12 cellular contexts compared by ENCODE assay signal in genomic region chr19:4580021-4580901, GRCh38. TPM values are rescaled to one million over a fixed set of nuclear protein-coding genes. Genes with fewer than 3 reads are reported as not detected.
DNase-seq lines count a peak whose midpoint lies in the region; ATAC-seq, FAIRE-seq and TF ChIP-seq lines count a peak whose summit lies in the region.
"Had no signal": no experiment of that assay in that cellular context is flagged by ENCODE, and none has a peak within 500 bp of the region (broad histone marks: within the 10 kb centered on the region; RNA-seq: fewer than 3 reads in every experiment).

No MANE protein-coding gene starts in this region.

- 5 to 11% (median 6%) methylated on average over 22 to 50 of the region's 50 CpGs for WGBS in heart left ventricle, 4 donors

- in situ Hi-C loops in brain microvascular endothelial cell (cut with HindIII; ENCODE audit: low pct_ligation_motif_present, low sequenced_read_pairs): no loop called here

- H3K4me1 ChIP-seq in heart left ventricle (peaks cover 3 to 38% (median 15%) of the 10 kb centered on the region in 12 donors), lower lobe of right lung (peaks cover 15% of the 10 kb centered on the region)

- no peak for ATAC-seq in heart left ventricle
- ATAC-seq in Right ventricle myocardium inferior: no peak
- ATAC-seq in lower lobe of right lung: no peak

- TF ChIP-seq CTCF in heart left ventricle (IDR thresholded peaks at IDR 0.05) (peak in 2 of 12 donors; percentile 4 to 13), brain microvascular endothelial cell (IDR thresholded peaks at IDR 0.05; ENCODE audit: low read depth, low read length, missing control alignments) (peak; percentile 25), lower lobe of right lung (IDR thresholded peaks at IDR 0.05) (no peak), GM20000 (IDR thresholded peaks at IDR 0.05; ENCODE audit: extremely low read depth, missing control alignments) (no peak)

- H3K9me3 ChIP-seq in heart left ventricle (no peaks in the 10 kb centered on the region), lower lobe of right lung (no peaks in the 10 kb centered on the region)

- H3K27me3 ChIP-seq in heart left ventricle: peaks cover 19 to 74% (median 31%) of the 10 kb centered on the region in 9 donors
- peaks cover 33% of the 10 kb centered on the region for H3K27me3 ChIP-seq in brain microvascular endothelial cell (replicated peaks)
- H3K27me3 ChIP-seq in lower lobe of right lung (ENCODE audit: low read depth): peaks cover 88% of the 10 kb centered on the region

- intact Hi-C loops in heart left ventricle (cut with DNase I) (no loop called here), Right ventricle myocardium inferior (cut with DNase I) (no loop called here), lower lobe of right lung (cut with DNase I) (no loop called here)

- FAIRE-seq in urothelium cell line (lab: Jason Lieb, UNC): no peak

- peak overlapping the region in 3 of 12 donors; percentile 19 to 52 (median 33) for H3K27ac ChIP-seq in heart left ventricle
- H3K27ac ChIP-seq in brain microvascular endothelial cell: no peak overlapping the region
- H3K27ac ChIP-seq in lower lobe of right lung: no peak overlapping the region

- H3K4me3 ChIP-seq in heart left ventricle: peak overlapping the region in 11 of 12 donors; percentile 12 to 55 (median 47)
- H3K4me3 ChIP-seq in brain microvascular endothelial cell (ENCODE audit: low read depth, low read length): no peak overlapping the region
- peak overlapping the region; percentile 17 for H3K4me3 ChIP-seq in lower lobe of right lung

- H3K36me3 ChIP-seq in heart left ventricle (no peaks in the 10 kb centered on the region), brain microvascular endothelial cell (replicated peaks) (no peaks in the 10 kb centered on the region), lower lobe of right lung (no peaks in the 10 kb centered on the region)

- DNase-seq in heart left ventricle (no peak), Right ventricle myocardium inferior (ENCODE audit: missing footprints) (no peak), brain microvascular endothelial cell (no peak), lower lobe of right lung (no peak), urothelium cell line (ENCODE audit: low spot score) (peak; percentile 50), GM20000 (ENCODE audit: low spot score) (no peak), NCI-H2029 treated with DMSO at 0.1 percent for 48 hours (lab: John Stamatoyannopoulos, UW) (no peak), NCI-H187 treated with DMSO at 0.1 percent for 48 hours (lab: John Stamatoyannopoulos, UW) (no peak)
- DNase-seq: central memory CD4-positive, alpha-beta T cell; immature natural killer cell; NCI-H1930 had no signal

- no peak for TF ChIP-seq POLR2A in heart left ventricle (IDR thresholded peaks at IDR 0.05)

RNA-seq across cellular contexts. Expression of gene SEMA6B, which starts 20.8 kb away (rescaled TPM):
- total RNA-seq in heart left ventricle (10 to 100 TPM in 5 of 9 donors, 1 to 10 TPM in 4; 6.4 to 29.7 (median 10.1) TPM), Right ventricle myocardium inferior (16.7 TPM), lower lobe of right lung (11.3 TPM)
- 10 to 100 TPM in 1 of 2 donors, 1 to 10 TPM in 1; 6.0 to 16.5 TPM for polyA plus RNA-seq in heart left ventricle
- polyA plus RNA-seq: immature natural killer cell had no signal

RNA-seq across cellular contexts. Expression of gene LRG1, which starts 40.4 kb away (rescaled TPM):
- total RNA-seq in heart left ventricle (1 to 10 TPM in 2 of 9 donors, under 1 TPM in 7; 0.15 to 1.7 (median 0.36) TPM), Right ventricle myocardium inferior (0.73 TPM), lower lobe of right lung (14.9 TPM)
- polyA plus RNA-seq in heart left ventricle: under 1 TPM; 0.23 to 0.30 TPM
- polyA plus RNA-seq: immature natural killer cell had no signal

RNA-seq across cellular contexts. Expression of gene PLIN5, which starts 45.2 kb away (rescaled TPM):
- total RNA-seq in heart left ventricle (10 to 100 TPM; 26.0 to 88.6 (median 42.7) TPM), Right ventricle myocardium inferior (50.4 TPM), lower lobe of right lung (19.9 TPM)
- 10 to 100 TPM; 17.5 to 65.0 TPM for polyA plus RNA-seq in heart left ventricle
- total RNA-seq: SK-MEL-5 had no signal
- polyA plus RNA-seq: immature natural killer cell had no signal

RNA-seq across cellular contexts. Expression of gene TNFAIP8L1, which starts 59.1 kb away (rescaled TPM):
- total RNA-seq in heart left ventricle (10 to 100 TPM in 1 of 9 donors, 1 to 10 TPM in 8; 2.8 to 15.1 (median 5.8) TPM), Right ventricle myocardium inferior (4.4 TPM), lower lobe of right lung (11.2 TPM)
- polyA plus RNA-seq in heart left ventricle: 1 to 10 TPM; 6.1 to 6.2 TPM
